Comparison of ENCODE assay signal across 8 cellular contexts in genomic region chr1:154352581-154353459, GRCh38. TPM values are rescaled to one million over a fixed set of nuclear protein-coding genes. Genes with fewer than 3 reads are reported as not detected.
DNase-seq lines count a peak whose midpoint lies in the region; ATAC-seq and TF ChIP-seq lines count a peak whose summit lies in the region.

No MANE protein-coding gene starts in this region.

- H3K9me3 ChIP-seq in BLaER1 treated with 17β-estradiol and CSF1 and Interleukin-3, amounts not matched to agents 10 nM and 100 nM (replicated peaks in 1 of 11) = no peaks in the 10 kb centered on the region
- H3K9me3 ChIP-seq in SK-N-MC (ENCODE audit: low read depth, low read length) (no peaks in the 10 kb centered on the region), body of pancreas (no peaks in the 10 kb centered on the region)

- intact Hi-C loops in body of pancreas (cut with DNase I) = no loop called here

- peak overlapping the region; percentile 54 to 73 (median 65); a peak in 21 of 22 replicates for H3K9ac ChIP-seq in BLaER1 treated with 17β-estradiol and CSF1 and Interleukin-3, amounts not matched to agents 10 nM and 100 nM
- H3K9ac ChIP-seq in SK-N-MC (ENCODE audit: insufficient read length) = peak overlapping the region; percentile 66

- 0 to 1% methylated on average over 32 to 41 of the region's 41 CpGs for WGBS in body of pancreas, 2 donors

- H3K4me1 ChIP-seq in BLaER1 treated with 17β-estradiol and CSF1 and Interleukin-3, amounts not matched to agents 10 nM and 100 nM = peaks cover 18 to 65% (median 42%) of the 10 kb centered on the region in 10 experiments
- peaks cover 39% of the 10 kb centered on the region for H3K4me1 ChIP-seq in body of pancreas

- DNase-seq in SK-N-MC (ENCODE audit: low read depth, low spot score) = no peak
- DNase-seq in body of pancreas = peak; percentile 58 to 74 (median 64)
- peak; percentile 47 for DNase-seq in renal cortical epithelial cell (ENCODE audit: low read depth)
- DNase-seq in SW 1271 (lab: John Stamatoyannopoulos, UW) = no peak

- TF ChIP-seq POLR2A in body of pancreas (IDR thresholded peaks at IDR 0.05) = peak; percentile 46 to 83 (median 68)

- peaks cover 20 to 34% (median 27%) of the 10 kb centered on the region in 11 experiments for H3K36me3 ChIP-seq in BLaER1 treated with 17β-estradiol and CSF1 and Interleukin-3, amounts not matched to agents 10 nM and 100 nM
- peaks cover 7% of the 10 kb centered on the region; the same call in 1 of the 2 replicates for H3K36me3 ChIP-seq in SK-N-MC (ENCODE audit: insufficient read depth, low read length)
- H3K36me3 ChIP-seq in body of pancreas (replicated peaks in 1 of 2; ENCODE audit: insufficient read depth in 1 of 2, low read depth in 2 of 2) = no peaks in the 10 kb centered on the region

- no peak for TF ChIP-seq CTCF in body of pancreas (IDR thresholded peaks at IDR 0.05)

- H4K20me1 ChIP-seq in BLaER1 treated with 17β-estradiol and CSF1 and Interleukin-3, amounts not matched to agents 10 nM and 100 nM = peaks cover 0 to 17% (median 4%) of the 10 kb centered on the region in 11 experiments; a peak in 4 of 22 replicates

- peak; percentile 57 for ATAC-seq in HG02588 (IDR thresholded peaks at IDR 0.05; ENCODE audit: unreplicated experiment)
- peak; percentile 70 for ATAC-seq in body of pancreas
- no peak for ATAC-seq in GM21360 (IDR thresholded peaks at IDR 0.05; ENCODE audit: unreplicated experiment)

- peaks cover 0 to 22% (median 15%) of the 10 kb centered on the region in 11 experiments; a peak in 13 of 22 replicates for H3K27me3 ChIP-seq in BLaER1 treated with 17β-estradiol and CSF1 and Interleukin-3, amounts not matched to agents 10 nM and 100 nM
- H3K27me3 ChIP-seq in body of pancreas = no peaks in the 10 kb centered on the region

- peak overlapping the region; percentile 83 to 99 (median 96) for H3K4me2 ChIP-seq in BLaER1 treated with 17β-estradiol and CSF1 and Interleukin-3, amounts not matched to agents 10 nM and 100 nM

- peak overlapping the region; percentile 44 to 67 (median 54) for H3K4me3 ChIP-seq in BLaER1 treated with 17β-estradiol and CSF1 and Interleukin-3, amounts not matched to agents 10 nM and 100 nM
- H3K4me3 ChIP-seq in SK-N-MC (peak overlapping the region; percentile 94), body of pancreas (peak overlapping the region in 1 of 2 donors; percentile 4), iPS-11a (ENCODE audit: low read depth, low read length) (peak overlapping the region; percentile 53)

- peak overlapping the region; percentile 1 to 70 (median 55); a peak in 19 of 22 replicates for H3K27ac ChIP-seq in BLaER1 treated with 17β-estradiol and CSF1 and Interleukin-3, amounts not matched to agents 10 nM and 100 nM
- no peak overlapping the region for H3K27ac ChIP-seq in SK-N-MC
- H3K27ac ChIP-seq in body of pancreas = peak overlapping the region; percentile 57 to 84 (median 76)

RNA-seq across cellular contexts. Expression of gene ATP8B2, which starts 27.5 kb away (rescaled TPM):
- 10 to 100 TPM; 10.9 to 16.3 TPM for total RNA-seq in body of pancreas
- total RNA-seq in renal cortical epithelial cell = 46.3 and 58.7 TPM in 2 replicates

RNA-seq across cellular contexts. Expression of gene AQP10, which starts 31.9 kb away (rescaled TPM):
- total RNA-seq in body of pancreas (under 1 TPM in 1 of 2 donors, not detected in 1; 0.26 TPM), renal cortical epithelial cell (not detected in 2 replicates)

RNA-seq across cellular contexts. Expression of gene IL6R, which starts 52.3 kb away (rescaled TPM):
- total RNA-seq in body of pancreas = 10 to 100 TPM in 1 of 2 donors, 1 to 10 TPM in 1; 5.9 to 13.5 TPM
- 13.9 and 14.6 TPM in 2 replicates for total RNA-seq in renal cortical epithelial cell

Comparison
In these comparisons a context has a peak if more than half of its experiments do, and no peak if none do; other contexts are left out.
1. DNase-seq: peak in body of pancreas (4 of 4) and renal cortical epithelial cell (single experiment); none in SK-N-MC (single experiment) and SW 1271 (0 of 2).